ENCODE assay signal across 20 cellular contexts in genomic region chr21:18991846-18992245, GRCh38.
DNase-seq lines count a peak whose midpoint lies in the region; ATAC-seq, FAIRE-seq and TF ChIP-seq lines count a peak whose summit lies in the region.
"Had no signal": no experiment of that assay in that cellular context is flagged by ENCODE, and none has a peak within 500 bp of the region (broad histone marks: within the 10 kb centered on the region; RNA-seq: fewer than 3 reads in every experiment).

No MANE protein-coding gene starts in this region.

- H3K27ac ChIP-seq in kidney (ENCODE audit: low read depth in 2 of 2, low read length in 2 of 2): no peak overlapping the region
- H3K27ac ChIP-seq in thyroid gland: no peak overlapping the region
- H3K27ac ChIP-seq: BLaER1, C4-2B had no signal

- 72 to 74% methylated on average over 1 of the region's 1 CpG for WGBS in thyroid gland, 2 donors

- DNase-seq in RCC 7860 (ENCODE audit: low spot score) (no peak), kidney (no peak), NOMO-1 (lab: John Stamatoyannopoulos, UW; ENCODE audit: unreplicated experiment in 2 of 2) (no peak), NCI-H446 treated with DMSO at 0.1 percent for 48 hours (lab: John Stamatoyannopoulos, UW) (no peak), thyroid gland (no peak)
- DNase-seq: Caco-2; CD4-positive, CD25-positive, alpha-beta regulatory T cell; CD8-positive, alpha-beta T cell; DMS153; DND-41; GDM1; H9 had no signal

- H3K4me3 ChIP-seq in kidney (ENCODE audit: low read length in 2 of 2) (no peak overlapping the region), thyroid gland (replicated peaks in 1 of 3) (no peak overlapping the region)
- H3K4me3 ChIP-seq: BLaER1, GM12878, GM23338 had no signal

- no peak for TF ChIP-seq POLR2A in thyroid gland (IDR thresholded peaks at IDR 0.05)

- H3K4me1 ChIP-seq in kidney (ENCODE audit: control insufficient read depth in 1 of 2, insufficient read depth in 1 of 2, low read depth in 1 of 2, low read length in 2 of 2) (no peaks in the 10 kb centered on the region), thyroid gland (no peaks in the 10 kb centered on the region)
- H3K4me1 ChIP-seq: BLaER1, Caco-2 had no signal

- TF ChIP-seq CTCF in kidney (IDR thresholded peaks at IDR 0.05; ENCODE audit: borderline replicate concordance, extremely low read depth, insufficient read depth) (no peak), thyroid gland (IDR thresholded peaks at IDR 0.05) (no peak)

- ATAC-seq in GM21576 (IDR thresholded peaks at IDR 0.05; ENCODE audit: unreplicated experiment): no peak
- ATAC-seq: CD8-positive, alpha-beta T cell; GM12878; GM23338; HCT116 had no signal

- FAIRE-seq in RCC 7860 (lab: Jason Lieb, UNC): peak; percentile 63
- FAIRE-seq in endometrium (lab: Jason Lieb, UNC): peak; percentile 72
- FAIRE-seq in kidney (lab: Jason Lieb, UNC): peak; percentile 95
- FAIRE-seq: GM12878, GM19239 had no signal

- intact Hi-C loops in kidney (cut with DNase I): no loop called here
- intact Hi-C loops in thyroid gland (cut with DNase I): no loop called here

- no peaks in the 10 kb centered on the region for H3K36me3 ChIP-seq in kidney (ENCODE audit: control insufficient read depth in 1 of 2, insufficient read depth in 2 of 2, low read length in 2 of 2)
- no peaks in the 10 kb centered on the region for H3K36me3 ChIP-seq in thyroid gland
- H3K36me3 ChIP-seq: BLaER1 had no signal

- H3K9me3 ChIP-seq in kidney (ENCODE audit: control insufficient read depth in 1 of 2, low read length in 2 of 2) (no peaks in the 10 kb centered on the region), thyroid gland (no peaks in the 10 kb centered on the region)
- H3K9me3 ChIP-seq: BLaER1, Caco-2 had no signal

- H3K9ac ChIP-seq in kidney (ENCODE audit: low read length in 2 of 2): no peak overlapping the region
- H3K9ac ChIP-seq: BLaER1 had no signal

- no peaks in the 10 kb centered on the region for H3K27me3 ChIP-seq in thyroid gland
- H3K27me3 ChIP-seq: BLaER1 had no signal
